In genomic region chr9:128961403-128961802, GRCh38 we compare ENCODE assay signal across 8 cellular contexts. TPM values are rescaled to one million over a fixed set of nuclear protein-coding genes. Genes with fewer than 3 reads are reported as not detected.
DNase-seq lines count a peak whose midpoint lies in the region; ATAC-seq, FAIRE-seq and TF ChIP-seq lines count a peak whose summit lies in the region.
"Not testable (repeated sequence)": the region's sequence is repeated elsewhere in the genome, so short reads cannot be mapped to it uniquely, and the experiment has no call there.
"Had no signal": no experiment of that assay in that cellular context is flagged by ENCODE, and none has a peak within 500 bp of the region (broad histone marks: within the 10 kb centered on the region; RNA-seq: fewer than 3 reads in every experiment).

No MANE protein-coding gene starts in this region.

- H3K27ac ChIP-seq in K562 (ENCODE audit: extremely low read depth, low read depth, low read length); stomach: not testable (repeated sequence)

- not testable (repeated sequence) for H3K4me2 ChIP-seq in K562 (ENCODE audit: insufficient read depth, low read length)

- FAIRE-seq in K562 (lab: Jason Lieb, UNC), result not testable (repeated sequence)

- POLR2A ChIA-PET in K562 (lab: Yijun Ruan, JAX), result interaction anchor here (0.8 kb wide), 1 partner anchor 249 kb away, joined by 3 read pairs; no protein-coding TSS in a partner anchor

- not testable (repeated sequence) for H3K4me3 ChIP-seq in K562, stomach

- CTCF ChIA-PET in K562 (lab: Yijun Ruan, JAX; ENCODE audit: low intra/inter-chr PET ratio), result not testable (repeated sequence)

- intact Hi-C loops in K562 (cut with micrococcal nuclease), result not testable (repeated sequence)
- intact Hi-C loops in stomach (cut with DNase I; ENCODE audit: low total_unique reads), result loop anchor here (10.0 kb wide), 1 partner anchor 347 kb away; no protein-coding TSS in a partner anchor

- not testable (repeated sequence) for H3K27me3 ChIP-seq in K562 (ENCODE audit: control insufficient read depth in 2 of 2, insufficient read depth in 2 of 2, low read length in 2 of 2); stomach

- TF ChIP-seq RAD21 in K562 (CRISPR knock-in tag; conservative IDR thresholded peaks at IDR 0.05 in 1 of 2, IDR thresholded peaks at IDR 0.05 in 1 of 2), result not testable (repeated sequence)

- not testable (repeated sequence) for TF ChIP-seq CTCF in K562 (IDR thresholded peaks at IDR 0.05 in 2 of 3, conservative IDR thresholded peaks at IDR 0.05 in 1 of 3; ENCODE audit: insufficient read depth in 2 of 3, low read depth in 1 of 3, low read length in 3 of 3); stomach (IDR thresholded peaks at IDR 0.05)

- not testable (repeated sequence) for DNase-seq in K562 (ENCODE audit: extremely low read depth in 1 of 4, low spot score in 3 of 4)
- peak; percentile 9 for DNase-seq in stomach

- H3K9me3 ChIP-seq in K562 (replicated peaks; ENCODE audit: control insufficient read depth, insufficient read depth, low read depth, low read length); stomach: not testable (repeated sequence)

- H3K36me3 ChIP-seq in K562 (ENCODE audit: control insufficient read depth, insufficient read depth, low read length) (peaks cover 86% of the 10 kb centered on the region), stomach (peaks cover 34 to 98% (median 91%) of the 10 kb centered on the region in 4 donors)

- ATAC-seq in K562, result not testable (repeated sequence)

- H3K9me1 ChIP-seq in K562 (ENCODE audit: control insufficient read depth, insufficient read depth, low read length), result not testable (repeated sequence)

- not testable (repeated sequence) for H3K4me1 ChIP-seq in K562 (replicated peaks in 1 of 2; ENCODE audit: control insufficient read depth in 2 of 2, insufficient read depth in 2 of 2, low read length in 2 of 2); stomach

- BruUV-seq in K562 (replicated peaks; lab: Mats Ljungman, UMichigan), result not testable (repeated sequence)

- not testable (repeated sequence) for TF ChIP-seq POLR2A in K562 (conservative IDR thresholded peaks at IDR 0.05); stomach (IDR thresholded peaks at IDR 0.05)

- not testable (repeated sequence) for H3K79me2 ChIP-seq in K562 (ENCODE audit: control insufficient read depth, insufficient read depth, low read length)

- WGBS in K562 (ENCODE audit: insufficient coverage, low coverage, missing lambda C conversion rate), result 94% methylated on average over 9 of the region's 9 CpGs
- 93 to 98% (median 97%) methylated on average over 9 of the region's 9 CpGs for WGBS in stomach, 5 donors

- not testable (repeated sequence) for H4K20me1 ChIP-seq in K562 (replicated peaks; ENCODE audit: control insufficient read depth, insufficient read depth, low read length)

- H2AFZ ChIP-seq in K562 (ENCODE audit: low read depth, low read length), result not testable (repeated sequence)

- not testable (repeated sequence) for H3K9ac ChIP-seq in K562 (ENCODE audit: insufficient read depth in 1 of 2, low read depth in 2 of 2, low read length in 2 of 2)

- TF ChIP-seq EP300 in K562 (IDR thresholded peaks at IDR 0.05; ENCODE audit: low read length); stomach (IDR thresholded peaks at IDR 0.05): not testable (repeated sequence)

- in situ Hi-C loops in K562 (cut with MboI), result not testable (repeated sequence)

TF ChIP-seq in K562, 482 proteins besides CTCF, POLR2A, EP300 and RAD21:
- TF ChIP-seq DACH1 (IDR thresholded peaks at IDR 0.05; ENCODE audit: partially characterized antibody), result peak; percentile 94

RNA-seq across cellular contexts. Expression of gene NUP188, which starts 13.9 kb away (rescaled TPM):
- 545 and 736 TPM in 2 replicates for total RNA-seq in K562 (2011; cell fraction: chromatin; rRNA removed; ENCODE audit: low replicate concordance)
- 287 and 308 TPM in 2 replicates for total RNA-seq in K562 (2011; cell fraction: nucleolus; rRNA removed)
- total RNA-seq in K562 (2011; cell fraction: nucleoplasm; rRNA removed), result 273 and 303 TPM in 2 replicates
- total RNA-seq in K562 (2014; rRNA removed), result 64.3 and 92.3 TPM in 2 replicates
- total RNA-seq in K562 (2014; rRNA removed; fragmentation: Illumina TruSeq; extraction: Trizol), result 66.6 and 84.5 TPM in 2 replicates
- total RNA-seq in K562 (2015; rRNA removed; fragmentation: Illumina TruSeq; extraction: Trizol), result 69.9 and 70.6 TPM in 2 replicates
- total RNA-seq in K562 (2021), result 123 and 135 TPM in 2 replicates
- polyA plus RNA-seq in K562 (2011; rRNA removed), result 71.2 and 106 TPM in 2 replicates
- polyA plus RNA-seq in K562 (2011; cell fraction: cytosol; rRNA removed), result 109 and 123 TPM in 2 replicates
- 185 and 200 TPM in 2 replicates for polyA plus RNA-seq in K562 (2011; cell fraction: nucleus; rRNA removed)
- polyA plus RNA-seq in K562 (2012), result 61.5 and 77.1 TPM in 2 replicates
- polyA plus RNA-seq in K562 (2014; fragmentation: Illumina TruSeq; extraction: Trizol), result 107 and 110 TPM in 2 replicates
- 10 to 100 TPM; 11.7 to 17.9 TPM for polyA plus RNA-seq in K562 (2014; fragmentation: Nextera tagmentation; extraction: Ambion mirVana)
- 64.7 and 70.6 TPM in 2 replicates for polyA plus RNA-seq in K562 (2014; rRNA removed)
- 241 and 300 TPM in 2 replicates for polyA minus RNA-seq in K562 (2011; rRNA and poly(A)+ RNA removed)
- polyA minus RNA-seq in K562 (2011; cell fraction: cytosol; rRNA and poly(A)+ RNA removed), result 193 and 215 TPM in 2 replicates
- polyA minus RNA-seq in K562 (2011; cell fraction: nucleus; rRNA and poly(A)+ RNA removed), result 102 and 146 TPM in 2 replicates
- 10 to 100 TPM; 26.3 to 79.9 (median 51.0) TPM for total RNA-seq in stomach
- 10 to 100 TPM in 1 of 3 donors, 1 to 10 TPM in 2; 4.4 to 10.1 (median 9.9) TPM for polyA plus RNA-seq in stomach

RNA-seq across cellular contexts. Expression of gene DOLK, which starts 14.0 kb away (rescaled TPM):
- 13.9 and 44.2 TPM in 2 replicates for total RNA-seq in K562 (2011; cell fraction: chromatin; rRNA removed; ENCODE audit: low replicate concordance)
- total RNA-seq in K562 (2011; cell fraction: nucleolus; rRNA removed), result 48.2 and 55.4 TPM in 2 replicates
- 27.6 and 38.4 TPM in 2 replicates for total RNA-seq in K562 (2011; cell fraction: nucleoplasm; rRNA removed)
- 11.7 and 18.4 TPM in 2 replicates for total RNA-seq in K562 (2014; rRNA removed)
- total RNA-seq in K562 (2014; rRNA removed; fragmentation: Illumina TruSeq; extraction: Trizol), result 7.5 and 8.4 TPM in 2 replicates
- total RNA-seq in K562 (2015; rRNA removed; fragmentation: Illumina TruSeq; extraction: Trizol), result 13.7 and 14.0 TPM in 2 replicates
- 14.2 and 14.7 TPM in 2 replicates for total RNA-seq in K562 (2021)
- polyA plus RNA-seq in K562 (2011; rRNA removed), result 10.8 and 13.0 TPM in 2 replicates
- polyA plus RNA-seq in K562 (2011; cell fraction: cytosol; rRNA removed), result 15.7 and 32.2 TPM in 2 replicates
- 9.0 and 11.9 TPM in 2 replicates for polyA plus RNA-seq in K562 (2011; cell fraction: nucleus; rRNA removed)
- 9.5 and 16.7 TPM in 2 replicates for polyA plus RNA-seq in K562 (2012)
- polyA plus RNA-seq in K562 (2014; fragmentation: Illumina TruSeq; extraction: Trizol), result 14.0 and 15.0 TPM in 2 replicates
- 1 to 10 TPM; 2.6 to 3.7 TPM for polyA plus RNA-seq in K562 (2014; fragmentation: Nextera tagmentation; extraction: Ambion mirVana)
- 10.6 and 11.1 TPM in 2 replicates for polyA plus RNA-seq in K562 (2014; rRNA removed)
- 16.4 and 25.9 TPM in 2 replicates for polyA minus RNA-seq in K562 (2011; rRNA and poly(A)+ RNA removed)
- 6.7 and 11.4 TPM in 2 replicates for polyA minus RNA-seq in K562 (2011; cell fraction: cytosol; rRNA and poly(A)+ RNA removed)
- 16.6 and 23.7 TPM in 2 replicates for polyA minus RNA-seq in K562 (2011; cell fraction: nucleus; rRNA and poly(A)+ RNA removed)
- total RNA-seq in stomach, result 10 to 100 TPM in 1 of 5 donors, 1 to 10 TPM in 3, under 1 TPM in 1; 0.58 to 17.1 (median 9.4) TPM
- polyA plus RNA-seq in stomach, result 1 to 10 TPM; 3.2 to 8.1 (median 6.2) TPM

RNA-seq across cellular contexts. Expression of gene PHYHD1, which starts 40.6 kb away (rescaled TPM):
- total RNA-seq in K562 (2011; cell fraction: chromatin; rRNA removed; ENCODE audit: low replicate concordance), result 1.0 and 4.9 TPM in 2 replicates
- 1.0 and 1.3 TPM in 2 replicates for total RNA-seq in K562 (2011; cell fraction: nucleolus; rRNA removed)
- total RNA-seq in K562 (2011; cell fraction: nucleoplasm; rRNA removed), result 1.4 and 1.8 TPM in 2 replicates
- total RNA-seq in K562 (2014; rRNA removed), result 0.49 and 1.3 TPM in 2 replicates
- total RNA-seq in K562 (2014; rRNA removed; fragmentation: Illumina TruSeq; extraction: Trizol), result 0.45 and 0.69 TPM in 2 replicates
- total RNA-seq in K562 (2015; rRNA removed; fragmentation: Illumina TruSeq; extraction: Trizol), result 0.36 and 0.79 TPM in 2 replicates
- 0.58 and 0.66 TPM in 2 replicates for total RNA-seq in K562 (2021)
- polyA plus RNA-seq in K562 (2011; rRNA removed), result 1.2 and 2.1 TPM in 2 replicates
- polyA plus RNA-seq in K562 (2011; cell fraction: cytosol; rRNA removed), result 2.2 and 2.5 TPM in 2 replicates
- polyA plus RNA-seq in K562 (2011; cell fraction: nucleus; rRNA removed), result 3.7 and 4.1 TPM in 2 replicates
- 0.87 and 1.2 TPM in 2 replicates for polyA plus RNA-seq in K562 (2012)
- 0.80 and 1.0 TPM in 2 replicates for polyA plus RNA-seq in K562 (2014; fragmentation: Illumina TruSeq; extraction: Trizol)
- polyA plus RNA-seq in K562 (2014; fragmentation: Nextera tagmentation; extraction: Ambion mirVana), result 1 to 10 TPM in 1 of 2 experiments, under 1 TPM in 1; 0.80 to 1.0 TPM
- 0.32 and 0.91 TPM in 2 replicates for polyA plus RNA-seq in K562 (2014; rRNA removed)
- polyA minus RNA-seq in K562 (2011; rRNA and poly(A)+ RNA removed), result 0.48 and 2.0 TPM in 2 replicates
- polyA minus RNA-seq in K562 (2011; cell fraction: cytosol; rRNA and poly(A)+ RNA removed), result not detected in 2 replicates
- polyA minus RNA-seq in K562 (2011; cell fraction: nucleus; rRNA and poly(A)+ RNA removed), result 0.54 and 1.1 TPM in 2 replicates
- 10 to 100 TPM in 4 of 5 donors, 1 to 10 TPM in 1; 1.4 to 37.3 (median 13.8) TPM for total RNA-seq in stomach
- 10 to 100 TPM; 43.9 to 55.8 (median 49.1) TPM for polyA plus RNA-seq in stomach
- total RNA-seq: A172, Calu3, Daoy had no signal
- polyA plus RNA-seq: A549; CD14-positive monocyte; CD4-positive, alpha-beta memory T cell had no signal
